1 cellular context compared by ENCODE assay signal in the genomic region with DNA sequence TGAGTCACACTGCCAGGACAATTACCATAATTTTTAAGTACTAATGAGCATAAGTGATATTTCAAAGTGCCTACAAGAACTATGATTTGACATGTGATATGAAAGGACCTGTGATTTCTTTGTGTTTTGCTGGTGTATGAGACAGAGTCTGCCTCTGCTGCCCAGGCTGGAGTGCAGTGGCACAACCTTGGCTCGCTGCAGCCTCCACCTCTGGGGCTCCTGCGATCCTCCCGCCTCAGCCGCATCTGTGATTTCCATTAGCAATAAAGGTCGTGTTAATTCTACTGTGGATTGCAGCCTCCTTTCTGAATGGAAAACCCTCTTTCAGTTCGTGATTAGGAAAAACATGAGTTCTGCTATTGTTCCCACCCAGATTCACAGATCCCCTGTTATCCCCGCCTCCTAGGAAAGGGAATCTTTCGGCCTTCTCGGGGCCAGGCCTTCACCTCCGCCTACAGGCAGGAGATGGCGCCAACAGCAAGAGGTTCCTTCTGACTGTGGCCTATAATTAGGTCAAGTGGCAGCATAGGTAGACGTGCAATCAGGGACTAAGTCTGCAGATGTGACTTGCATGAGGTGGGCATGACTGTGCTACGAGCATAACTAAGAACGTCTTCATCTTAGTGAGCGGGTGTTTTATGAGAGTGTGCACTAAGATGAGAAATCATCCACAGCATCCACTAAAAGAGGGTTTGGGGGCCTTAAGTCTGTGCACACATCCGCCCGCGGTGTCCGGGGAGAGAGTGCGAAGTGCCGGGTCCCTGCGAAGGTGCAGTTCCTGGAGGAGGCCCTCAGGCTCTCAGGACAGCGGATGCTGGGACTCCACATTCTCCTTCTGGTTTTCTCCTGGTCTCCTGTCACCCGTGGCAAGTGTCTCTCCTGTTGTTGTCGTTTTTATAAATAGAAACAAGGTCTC.
TF ChIP-seq lines count a peak whose summit lies in the region.

No MANE protein-coding gene starts in this region.

TF ChIP-seq in HEK293T, 16 proteins besides CTCF, POLR2A, EP300 and RAD21 (continued from another document):
- TF ChIP-seq, protein P1, sequence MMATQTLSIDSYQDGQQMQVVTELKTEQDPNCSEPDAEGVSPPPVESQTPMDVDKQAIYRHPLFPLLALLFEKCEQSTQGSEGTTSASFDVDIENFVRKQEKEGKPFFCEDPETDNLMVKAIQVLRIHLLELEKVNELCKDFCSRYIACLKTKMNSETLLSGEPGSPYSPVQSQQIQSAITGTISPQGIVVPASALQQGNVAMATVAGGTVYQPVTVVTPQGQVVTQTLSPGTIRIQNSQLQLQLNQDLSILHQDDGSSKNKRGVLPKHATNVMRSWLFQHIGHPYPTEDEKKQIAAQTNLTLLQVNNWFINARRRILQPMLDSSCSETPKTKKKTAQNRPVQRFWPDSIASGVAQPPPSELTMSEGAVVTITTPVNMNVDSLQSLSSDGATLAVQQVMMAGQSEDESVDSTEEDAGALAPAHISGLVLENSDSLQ (IDR thresholded peaks at IDR 0.05) = no peak
- TF ChIP-seq FOXM1 (IDR thresholded peaks at IDR 0.05; ENCODE audit: borderline replicate concordance) (no peak), FOXK2 (IDR thresholded peaks at IDR 0.05) (no peak), ELF4 (IDR thresholded peaks at IDR 0.05) (no peak), NFRKB (IDR thresholded peaks at IDR 0.05) (no peak), L3MBTL2 (conservative IDR thresholded peaks at IDR 0.05) (no peak), ZNF384 (IDR thresholded peaks at IDR 0.05) (no peak), BHLHE40 (IDR thresholded peaks at IDR 0.05; ENCODE audit: borderline replicate concordance) (no peak), SP1 (IDR thresholded peaks at IDR 0.05) (no peak), ARNT (IDR thresholded peaks at IDR 0.05) (no peak), SUZ12 (IDR thresholded peaks at IDR 0.05) (no peak), FOXA1 (IDR thresholded peaks at IDR 0.05) (no peak), LEF1 (IDR thresholded peaks at IDR 0.05; ENCODE audit: borderline replicate concordance) (no peak)
